ENCODE assay signal across 12 cellular contexts in genomic region chr15:31221936-31222515, GRCh38.
DNase-seq lines count a peak whose midpoint lies in the region; ATAC-seq and TF ChIP-seq lines count a peak whose summit lies in the region.
"Had no signal": no experiment of that assay in that cellular context is flagged by ENCODE, and none has a peak within 500 bp of the region (broad histone marks: within the 10 kb centered on the region; RNA-seq: fewer than 3 reads in every experiment).

No MANE protein-coding gene starts in this region.

- POLR2A ChIA-PET in WTC11 (lab: Charles Lee), result no interaction called here
- POLR2A ChIA-PET in naive thymus-derived CD4-positive, alpha-beta T cell (lab: Charles Lee), result interaction anchor here (0.9 to 1.5 kb wide), 4 partner anchors 18 to 148 kb away, joined by 3 read pairs; no protein-coding TSS in a partner anchor

- H3K36me3 Mint-ChIP-seq in WTC11, result peaks cover 2% of the 10 kb centered on the region; the same call in 1 of the 2 replicates
- peaks cover 0 to 2% (median 0%) of the 10 kb centered on the region in 5 donors for H3K36me3 Mint-ChIP-seq in naive thymus-derived CD4-positive, alpha-beta T cell

- CTCF ChIA-PET in WTC11 (lab: Charles Lee), result no interaction called here
- CTCF ChIA-PET in naive thymus-derived CD4-positive, alpha-beta T cell (lab: Charles Lee), result no interaction called here

- H3K27ac ChIP-seq in naive thymus-derived CD4-positive, alpha-beta T cell (ENCODE audit: low read depth, low read length), result no peak overlapping the region
- H3K27ac ChIP-seq: PC-9, uterus had no signal

- intact Hi-C loops in naive thymus-derived CD4-positive, alpha-beta T cell (cut with micrococcal nuclease), result no loop called here

- peaks cover 9% of the 10 kb centered on the region for H3K9me3 Mint-ChIP-seq in WTC11
- H3K9me3 Mint-ChIP-seq in naive thymus-derived CD4-positive, alpha-beta T cell, result no peaks in the 10 kb centered on the region

- no peak overlapping the region for H3K4me3 Mint-ChIP-seq in WTC11
- peak overlapping the region in 1 of 10 donors; percentile 26 for H3K4me3 Mint-ChIP-seq in naive thymus-derived CD4-positive, alpha-beta T cell

- H3K9me3 ChIP-seq in naive thymus-derived CD4-positive, alpha-beta T cell (ENCODE audit: control insufficient read depth in 2 of 3, low read length in 3 of 3), result no peaks in the 10 kb centered on the region
- H3K9me3 ChIP-seq: uterus had no signal

- no peaks in the 10 kb centered on the region for H3K27me3 ChIP-seq in naive thymus-derived CD4-positive, alpha-beta T cell (ENCODE audit: control insufficient read depth in 2 of 2, insufficient read depth in 2 of 2, low read length in 2 of 2)
- H3K27me3 ChIP-seq: uterus had no signal

- H3K4me1 Mint-ChIP-seq in WTC11, result peaks cover 32% of the 10 kb centered on the region
- H3K4me1 Mint-ChIP-seq in naive thymus-derived CD4-positive, alpha-beta T cell, result peaks cover 14 to 63% (median 46%) of the 10 kb centered on the region in 7 donors

- peaks cover 3% of the 10 kb centered on the region for H3K27me3 Mint-ChIP-seq in WTC11 (ENCODE audit: low read depth)
- peaks cover 0 to 7% (median 0%) of the 10 kb centered on the region in 5 donors for H3K27me3 Mint-ChIP-seq in naive thymus-derived CD4-positive, alpha-beta T cell

- DNase-seq in COLO668 (lab: John Stamatoyannopoulos, UW; ENCODE audit: unreplicated experiment), result peak; percentile 16
- DNase-seq in HT-29 (ENCODE audit: low spot score), result peak; percentile 45
- no peak for DNase-seq in WTC11 (ENCODE audit: low spot score)
- no peak for DNase-seq in naive thymus-derived CD4-positive, alpha-beta T cell
- no peak for DNase-seq in COLO829 (ENCODE audit: low spot score)
- DNase-seq in RKO (ENCODE audit: low spot score), result no peak
- no peak for DNase-seq in MV-4-11 (lab: John Stamatoyannopoulos, UW)
- DNase-seq: activated CD4-positive, alpha-beta T cell treated with anti-CD3 and anti-CD28 coated beads for 4 hours; glutamatergic neuron; NCI-H2227 treated with DMSO at 0.1 percent for 48 hours; PC-9; uterus had no signal

- no peaks in the 10 kb centered on the region for H3K36me3 ChIP-seq in naive thymus-derived CD4-positive, alpha-beta T cell (ENCODE audit: control insufficient read depth in 2 of 3, insufficient read depth in 3 of 3, low read length in 3 of 3)
- H3K36me3 ChIP-seq: uterus had no signal

- peaks cover 0 to 14% of the 10 kb centered on the region in 2 donors for H3K4me1 ChIP-seq in naive thymus-derived CD4-positive, alpha-beta T cell (ENCODE audit: control insufficient read depth in 2 of 2, insufficient read depth in 2 of 2, low read length in 2 of 2)

- ATAC-seq in WTC11, result peak; percentile 51
- ATAC-seq in naive thymus-derived CD4-positive, alpha-beta T cell, result no peak

- H3K4me3 ChIP-seq in naive thymus-derived CD4-positive, alpha-beta T cell (ENCODE audit: low read length), result no peak overlapping the region
- H3K4me3 ChIP-seq: PC-9, uterus had no signal

- TF ChIP-seq CTCF in WTC11 (IDR thresholded peaks at IDR 0.05), result no peak

- no peak overlapping the region for H3K27ac Mint-ChIP-seq in WTC11
- peak overlapping the region in 7 of 9 donors; percentile 55 to 82 (median 66) for H3K27ac Mint-ChIP-seq in naive thymus-derived CD4-positive, alpha-beta T cell

TF ChIP-seq in WTC11, 78 proteins besides CTCF, POLR2A, EP300 and RAD21:
- no peak for TF ChIP-seq E2F4 (CRISPR knock-in tag; IDR thresholded peaks at IDR 0.05; ENCODE audit: borderline replicate concordance, low read depth)
- no peak for TF ChIP-seq OVOL2 (CRISPR knock-in tag; IDR thresholded peaks at IDR 0.05; ENCODE audit: borderline replicate concordance)
- TF ChIP-seq, protein P1, sequence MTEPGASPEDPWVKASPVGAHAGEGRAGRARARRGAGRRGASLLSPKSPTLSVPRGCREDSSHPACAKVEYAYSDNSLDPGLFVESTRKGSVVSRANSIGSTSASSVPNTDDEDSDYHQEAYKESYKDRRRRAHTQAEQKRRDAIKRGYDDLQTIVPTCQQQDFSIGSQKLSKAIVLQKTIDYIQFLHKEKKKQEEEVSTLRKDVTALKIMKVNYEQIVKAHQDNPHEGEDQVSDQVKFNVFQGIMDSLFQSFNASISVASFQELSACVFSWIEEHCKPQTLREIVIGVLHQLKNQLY (CRISPR knock-in tag; IDR thresholded peaks at IDR 0.05), result no peak
- TF ChIP-seq TEAD1 (CRISPR knock-in tag; IDR thresholded peaks at IDR 0.05), result no peak

Comparison
In these comparisons a context has a peak if more than half of its experiments do, and no peak if none do; other contexts are left out.
1. DNase-seq: peak in COLO668 (single experiment) and HT-29 (single experiment); none in WTC11 (single experiment), naive thymus-derived CD4-positive, alpha-beta T cell (0 of 9), COLO829 (single experiment), RKO (single experiment) and MV-4-11 (single experiment).